ENCODE assay signal across 1 cellular context in genomic region chr7:75527224-75527722, GRCh38.
A peak's percentile ranks its signal among the peaks of the same experiment; 100 is the strongest.
TF ChIP-seq lines count a peak whose summit lies in the region.

No MANE protein-coding gene starts in this region.

TF ChIP-seq in GM12878, 131 proteins besides CTCF, POLR2A, EP300 and RAD21:
- TF ChIP-seq NBN (IDR thresholded peaks at IDR 0.05) (0 out of 2 replicates have a peak, but pooled peaks have one; percentile 22), EGR1 (IDR thresholded peaks at IDR 0.05; ENCODE audit: borderline replicate concordance in 1 of 2, low read depth in 2 of 2, low read length in 2 of 2) (peak in 1 of 2 experiments; percentile 33; a peak in 1 of 3 replicates)
